ENCODE assay signal across 16 cellular contexts in the genomic region with DNA sequence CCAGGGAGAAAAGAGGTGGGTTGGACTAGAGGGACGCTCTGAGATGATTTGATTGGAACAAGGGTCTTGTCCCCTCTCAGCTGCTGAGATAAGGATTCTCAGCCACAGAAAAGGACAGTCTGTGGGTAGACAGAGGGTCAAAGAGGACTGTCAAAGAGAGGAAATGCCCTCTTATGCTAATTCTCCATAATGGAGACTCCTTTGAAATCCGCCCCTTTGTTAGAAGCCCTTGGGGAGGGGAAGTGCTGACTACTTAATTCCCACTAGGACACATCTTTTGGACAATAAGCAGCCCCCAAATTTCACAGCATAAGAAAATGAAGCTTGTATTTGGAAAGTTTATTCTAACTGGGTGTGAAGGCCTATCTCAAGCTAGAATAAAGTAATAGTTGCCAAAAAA.
"Had no signal": no experiment of that assay in that cellular context is flagged by ENCODE, and none has a peak within 500 bp of the region (broad histone marks: within the 10 kb centered on the region; RNA-seq: fewer than 3 reads in every experiment).

No MANE protein-coding gene starts in this region.

- DNase-seq: effector memory CD4-positive, alpha-beta T cell; gastrocnemius medialis; heart right ventricle; kidney; left cardiac atrium; left ventricle myocardium inferior; naive thymus-derived CD4-positive, alpha-beta T cell; nucleus accumbens; ovary; stimulated activated CD4-positive, alpha-beta T cell treated with anti-CD3 and anti-CD28 coated beads, Interleukin-12 subunit alpha, Interleukin-12 subunit beta, amount 100 ng/mL, for 4 hours; stimulated activated naive CD4-positive, alpha-beta T cell treated with Interleukin-2 at 50 U/mL for 16 hours; trophoblast cell had no signal

- H3K36me3 ChIP-seq: esophagus muscularis mucosa, gastrocnemius medialis, heart right ventricle, left ventricle myocardium inferior, ovary, right atrium auricular region had no signal

- H3K4me3 ChIP-seq: esophagus muscularis mucosa, gastrocnemius medialis, heart right ventricle, left ventricle myocardium inferior, lung, ovary, right atrium auricular region had no signal

- H3K27ac Mint-ChIP-seq: naive thymus-derived CD4-positive, alpha-beta T cell had no signal

- H3K9me3 ChIP-seq: esophagus muscularis mucosa, gastrocnemius medialis, heart right ventricle, left ventricle myocardium inferior, ovary, right atrium auricular region had no signal

- H3K9me3 Mint-ChIP-seq: naive thymus-derived CD4-positive, alpha-beta T cell had no signal

- H3K4me1 ChIP-seq: gastrocnemius medialis, heart right ventricle, left ventricle myocardium inferior, right atrium auricular region had no signal

- H3K4me3 Mint-ChIP-seq: naive thymus-derived CD4-positive, alpha-beta T cell had no signal

- ATAC-seq: gastrocnemius medialis; heart right ventricle; left cardiac atrium; naive thymus-derived CD4-positive, alpha-beta T cell had no signal

- H3K27me3 ChIP-seq: esophagus muscularis mucosa, gastrocnemius medialis, heart right ventricle, ovary, right atrium auricular region had no signal

- H3K27ac ChIP-seq: epithelial cell of prostate, esophagus muscularis mucosa, gastrocnemius medialis, heart right ventricle, left ventricle myocardium inferior, ovary, right atrium auricular region had no signal
